ENCODE assay signal across 15 cellular contexts in the genomic region with DNA sequence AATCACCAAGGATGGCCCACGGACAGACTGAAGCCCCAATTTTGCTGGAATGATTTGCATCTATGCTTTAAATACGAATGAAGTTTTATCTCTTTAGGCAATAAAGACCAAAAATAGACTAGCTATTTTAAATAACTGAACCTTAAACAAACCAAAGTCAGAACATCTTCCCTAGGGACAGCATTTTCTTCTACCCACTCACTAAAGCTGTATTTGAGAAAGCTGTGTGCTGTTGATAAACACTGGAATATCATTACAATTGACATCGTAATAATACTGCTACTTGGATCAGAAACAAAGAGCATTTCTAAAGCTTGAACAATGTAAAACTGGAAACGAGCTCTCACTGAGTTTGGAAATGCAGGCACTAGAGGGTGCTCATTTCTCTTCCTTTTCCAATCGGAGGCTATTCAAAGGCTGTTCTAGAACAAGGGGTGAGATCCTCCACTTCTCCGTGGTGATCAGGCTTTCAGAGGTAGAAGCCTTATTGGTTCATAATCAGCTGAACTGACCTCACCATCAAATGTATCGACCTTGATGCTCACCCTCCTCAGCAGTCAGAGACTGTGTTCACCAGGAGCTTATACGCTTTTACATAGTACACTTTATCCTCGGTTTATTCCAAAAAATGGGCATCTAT.
A peak's percentile ranks its signal among the peaks of the same experiment; 100 is the strongest.
DNase-seq lines count a peak whose midpoint lies in the region; ATAC-seq and TF ChIP-seq lines count a peak whose summit lies in the region.
"Had no signal": no experiment of that assay in that cellular context is flagged by ENCODE, and none has a peak within 500 bp of the region (broad histone marks: within the 10 kb centered on the region; RNA-seq: fewer than 3 reads in every experiment).

No MANE protein-coding gene starts in this region.

- H3K4me1 Mint-ChIP-seq in WTC11 = peaks cover 3% of the 10 kb centered on the region; the same call in 1 of the 2 replicates

- H3K4me3 ChIP-seq in fibroblast of lung (replicated peaks in 1 of 4; ENCODE audit: control extremely low read depth in 1 of 4, insufficient read depth in 1 of 4, low read depth in 3 of 4, low read length in 4 of 4) = no peak overlapping the region
- no peak overlapping the region for H3K4me3 ChIP-seq in smooth muscle cell
- no peak overlapping the region for H3K4me3 ChIP-seq in PC-9
- H3K4me3 ChIP-seq: prostate gland, stomach had no signal

- peaks cover 2% of the 10 kb centered on the region; the same call in 1 of the 2 replicates for H3K27me3 Mint-ChIP-seq in WTC11 (ENCODE audit: low read depth)
- H3K27me3 Mint-ChIP-seq: activated CD4-positive, alpha-beta T cell treated with anti-CD3 and anti-CD28 coated beads for 36 hours had no signal

- DNase-seq in Kasumi-1 (lab: John Stamatoyannopoulos, UW) (peak; percentile 11 to 16), WTC11 (ENCODE audit: low spot score) (no peak), fibroblast of lung (ENCODE audit: low read depth in 2 of 2) (no peak), smooth muscle cell (lab: John Stamatoyannopoulos, UW; ENCODE audit: unreplicated experiment) (no peak), iPS-NIHi11 (ENCODE audit: low spot score) (no peak), PC-9 (no peak), NCI-H2171 (lab: John Stamatoyannopoulos, UW) (no peak)
- DNase-seq: activated CD4-positive, alpha-beta T cell treated with anti-CD3 and anti-CD28 coated beads for 36 hours; activated naive CD4-positive, alpha-beta T cell treated with anti-CD3 and anti-CD28 coated beads, Interleukin-2, amount 50 U/mL, for 16 hours; NCI-H1694 treated with DMSO at 0.1 percent for 48 hours; NCI-H510A treated with DMSO at 0.1 percent for 48 hours; stimulated activated CD4-positive, alpha-beta T cell treated with anti-CD3 and anti-CD28 coated beads, Interleukin-12 subunit alpha, Interleukin-12 subunit beta, amount 100 ng/mL, for 4 hours; stomach had no signal

- H3K27me3 ChIP-seq in fibroblast of lung (ENCODE audit: control insufficient read depth, insufficient read depth, low read length) (peaks cover 8% of the 10 kb centered on the region), smooth muscle cell (ENCODE audit: low read depth) (peaks cover 26% of the 10 kb centered on the region), PC-9 (ENCODE audit: insufficient read depth, low read depth) (no peaks in the 10 kb centered on the region)

- no peak overlapping the region for H3K4me3 Mint-ChIP-seq in WTC11
- H3K4me3 Mint-ChIP-seq: activated CD4-positive, alpha-beta T cell treated with anti-CD3 and anti-CD28 coated beads for 36 hours; T-helper 1 cell treated with Interleukin-12 subunit alpha and Interleukin-12 subunit beta and Interleukin-4 antibody, amounts not matched to agents 30 μg/mL and 1 μg/mL, for 36 hours had no signal

- no peaks in the 10 kb centered on the region for H3K9me2 ChIP-seq in PC-9 (ENCODE audit: insufficient read depth)

- H2AFZ ChIP-seq in fibroblast of lung (ENCODE audit: low read length) = no peak overlapping the region
- H2AFZ ChIP-seq in smooth muscle cell (ENCODE audit: low read depth) = no peak overlapping the region
- H2AFZ ChIP-seq in PC-9 = no peak overlapping the region

- no peaks in the 10 kb centered on the region for H3K4me1 ChIP-seq in fibroblast of lung (ENCODE audit: control insufficient read depth, extremely low read depth, insufficient read depth, low read length)
- no peaks in the 10 kb centered on the region for H3K4me1 ChIP-seq in smooth muscle cell (ENCODE audit: low read depth)
- no peaks in the 10 kb centered on the region for H3K4me1 ChIP-seq in PC-9 (replicated peaks; ENCODE audit: insufficient read depth)
- H3K4me1 ChIP-seq: prostate gland had no signal

- no peaks in the 10 kb centered on the region for H3K9me3 Mint-ChIP-seq in WTC11
- H3K9me3 Mint-ChIP-seq: T-helper 1 cell treated with Interleukin-12 subunit alpha and Interleukin-12 subunit beta and Interleukin-4 antibody, amounts not matched to agents 30 μg/mL and 1 μg/mL, for 36 hours had no signal

- POLR2A ChIA-PET in WTC11 (lab: Charles Lee) = no interaction called here
- POLR2A ChIA-PET in PC-9 (lab: Charles Lee; ENCODE audit: unreplicated experiment) = no interaction called here

- H3K9me3 ChIP-seq in fibroblast of lung (ENCODE audit: control insufficient read depth, insufficient read depth, low read depth, low read length) (no peaks in the 10 kb centered on the region), smooth muscle cell (replicated peaks; ENCODE audit: low read depth) (no peaks in the 10 kb centered on the region), PC-9 (ENCODE audit: insufficient read depth, low read depth) (no peaks in the 10 kb centered on the region)
- H3K9me3 ChIP-seq: prostate gland, stomach had no signal

- no peak overlapping the region for H3K9ac ChIP-seq in fibroblast of lung (ENCODE audit: insufficient read depth, low read length)
- no peak overlapping the region for H3K9ac ChIP-seq in smooth muscle cell (ENCODE audit: low read depth)

- H3K4me2 ChIP-seq in fibroblast of lung (ENCODE audit: extremely low read depth, insufficient read depth, low read length) (no peak overlapping the region), smooth muscle cell (no peak overlapping the region), PC-9 (no peak overlapping the region)

- H3K36me3 ChIP-seq in fibroblast of lung (ENCODE audit: control insufficient read depth, insufficient read depth, low read length) = no peaks in the 10 kb centered on the region
- H3K36me3 ChIP-seq in smooth muscle cell (ENCODE audit: low read depth) = no peaks in the 10 kb centered on the region
- no peaks in the 10 kb centered on the region for H3K36me3 ChIP-seq in PC-9 (ENCODE audit: low read depth)
- H3K36me3 ChIP-seq: prostate gland, stomach had no signal

- no peak overlapping the region for H3K27ac ChIP-seq in fibroblast of lung (ENCODE audit: insufficient read depth, low read length)
- no peak overlapping the region for H3K27ac ChIP-seq in smooth muscle cell (ENCODE audit: low read depth)
- H3K27ac ChIP-seq in PC-9 = no peak overlapping the region
- H3K27ac ChIP-seq: prostate gland, stomach had no signal

- H3K27ac Mint-ChIP-seq in WTC11 = no peak overlapping the region
- H3K27ac Mint-ChIP-seq: activated CD4-positive, alpha-beta T cell treated with anti-CD3 and anti-CD28 coated beads for 36 hours; T-helper 1 cell treated with Interleukin-12 subunit alpha and Interleukin-12 subunit beta and Interleukin-4 antibody, amounts not matched to agents 30 μg/mL and 1 μg/mL, for 36 hours had no signal

- intact Hi-C loops in PC-9 (cut with micrococcal nuclease; ENCODE audit: unreplicated experiment) = no loop called here

- CTCF ChIA-PET in WTC11 (lab: Charles Lee) = interaction anchor here (0.6 to 5.0 kb wide), 19 partner anchors 8 to 312 kb away, joined by 3 to 45 read pairs (median 4); no protein-coding TSS in a partner anchor
- CTCF ChIA-PET in PC-9 (lab: Charles Lee) = interaction anchor here (1.1 to 1.3 kb wide), 3 partner anchors 8 to 108 kb away, joined by 3 to 4 read pairs (median 3); no protein-coding TSS in a partner anchor

- no peaks in the 10 kb centered on the region for H3K36me3 Mint-ChIP-seq in WTC11

- H3F3A ChIP-seq in smooth muscle cell (ENCODE audit: low read depth) = no peaks in the 10 kb centered on the region
- H3F3A ChIP-seq in PC-9 (ENCODE audit: insufficient read depth, low read depth) = no peaks in the 10 kb centered on the region

- BruUV-seq in PC-9 (replicated peaks; lab: Mats Ljungman, UMichigan) = no TSS peak

- ATAC-seq in WTC11 = peak; percentile 27
- ATAC-seq: activated CD4-positive, alpha-beta T cell treated with anti-CD3 and anti-CD28 coated beads for 36 hours had no signal

- WGBS in smooth muscle cell (ENCODE audit: low lambda C conversion rate) = 68% methylated on average over 9 of the region's 9 CpGs

- H3K79me2 ChIP-seq in fibroblast of lung (ENCODE audit: control insufficient read depth, insufficient read depth, low read length) (no peaks in the 10 kb centered on the region), smooth muscle cell (ENCODE audit: low read depth) (no peaks in the 10 kb centered on the region), PC-9 (ENCODE audit: low read depth) (no peaks in the 10 kb centered on the region)

- TF ChIP-seq CTCF in WTC11 (IDR thresholded peaks at IDR 0.05) (no peak), fibroblast of lung (conservative IDR thresholded peaks at IDR 0.05 in 1 of 2, IDR thresholded peaks at IDR 0.05 in 1 of 2; ENCODE audit: low read depth in 1 of 2, low read length in 2 of 2) (peak; percentile 28 to 37), smooth muscle cell (IDR thresholded peaks at IDR 0.05; ENCODE audit: borderline replicate concordance, insufficient read depth, poor library complexity, severe bottlenecking) (peak; percentile 4), PC-9 (conservative IDR thresholded peaks at IDR 0.05) (no peak)

- no peaks in the 10 kb centered on the region for H4K20me1 ChIP-seq in fibroblast of lung (ENCODE audit: control insufficient read depth, extremely low read depth, insufficient read depth, low read length)
- no peaks in the 10 kb centered on the region for H4K20me1 ChIP-seq in smooth muscle cell (ENCODE audit: low read depth)
- H4K20me1 ChIP-seq in PC-9 (ENCODE audit: insufficient read depth) = no peaks in the 10 kb centered on the region

TF ChIP-seq in WTC11, 78 proteins besides CTCF, POLR2A, EP300 and RAD21 (continues in another document):
- no peak for TF ChIP-seq ZNF232 (CRISPR knock-in tag; IDR thresholded peaks at IDR 0.05)
- no peak for TF ChIP-seq ATF1 (CRISPR knock-in tag; IDR thresholded peaks at IDR 0.05)
- TF ChIP-seq, protein P1, sequence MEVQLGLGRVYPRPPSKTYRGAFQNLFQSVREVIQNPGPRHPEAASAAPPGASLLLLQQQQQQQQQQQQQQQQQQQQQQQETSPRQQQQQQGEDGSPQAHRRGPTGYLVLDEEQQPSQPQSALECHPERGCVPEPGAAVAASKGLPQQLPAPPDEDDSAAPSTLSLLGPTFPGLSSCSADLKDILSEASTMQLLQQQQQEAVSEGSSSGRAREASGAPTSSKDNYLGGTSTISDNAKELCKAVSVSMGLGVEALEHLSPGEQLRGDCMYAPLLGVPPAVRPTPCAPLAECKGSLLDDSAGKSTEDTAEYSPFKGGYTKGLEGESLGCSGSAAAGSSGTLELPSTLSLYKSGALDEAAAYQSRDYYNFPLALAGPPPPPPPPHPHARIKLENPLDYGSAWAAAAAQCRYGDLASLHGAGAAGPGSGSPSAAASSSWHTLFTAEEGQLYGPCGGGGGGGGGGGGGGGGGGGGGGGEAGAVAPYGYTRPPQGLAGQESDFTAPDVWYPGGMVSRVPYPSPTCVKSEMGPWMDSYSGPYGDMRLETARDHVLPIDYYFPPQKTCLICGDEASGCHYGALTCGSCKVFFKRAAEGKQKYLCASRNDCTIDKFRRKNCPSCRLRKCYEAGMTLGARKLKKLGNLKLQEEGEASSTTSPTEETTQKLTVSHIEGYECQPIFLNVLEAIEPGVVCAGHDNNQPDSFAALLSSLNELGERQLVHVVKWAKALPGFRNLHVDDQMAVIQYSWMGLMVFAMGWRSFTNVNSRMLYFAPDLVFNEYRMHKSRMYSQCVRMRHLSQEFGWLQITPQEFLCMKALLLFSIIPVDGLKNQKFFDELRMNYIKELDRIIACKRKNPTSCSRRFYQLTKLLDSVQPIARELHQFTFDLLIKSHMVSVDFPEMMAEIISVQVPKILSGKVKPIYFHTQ (CRISPR knock-in tag; IDR thresholded peaks at IDR 0.05) = no peak
- TF ChIP-seq MYBL2 (CRISPR knock-in tag; IDR thresholded peaks at IDR 0.05) = no peak
- TF ChIP-seq ZNF423 (CRISPR knock-in tag; IDR thresholded peaks at IDR 0.05) = no peak
- TF ChIP-seq NFATC4 (CRISPR knock-in tag; IDR thresholded peaks at IDR 0.05) = no peak

Comparison
In these comparisons a context has a peak if more than half of its experiments do, and no peak if none do; other contexts are left out.
1. DNase-seq: peak in Kasumi-1 (2 of 2); none in WTC11 (single experiment), fibroblast of lung (0 of 2), smooth muscle cell (single experiment), iPS-NIHi11 (single experiment), PC-9 (0 of 2) and NCI-H2171 (single experiment).
2. CTCF ChIP-seq: peak in fibroblast of lung (2 of 2) and smooth muscle cell (single experiment); none in WTC11 (single experiment) and PC-9 (single experiment).